15 cellular contexts compared by ENCODE assay signal in the genomic region with DNA sequence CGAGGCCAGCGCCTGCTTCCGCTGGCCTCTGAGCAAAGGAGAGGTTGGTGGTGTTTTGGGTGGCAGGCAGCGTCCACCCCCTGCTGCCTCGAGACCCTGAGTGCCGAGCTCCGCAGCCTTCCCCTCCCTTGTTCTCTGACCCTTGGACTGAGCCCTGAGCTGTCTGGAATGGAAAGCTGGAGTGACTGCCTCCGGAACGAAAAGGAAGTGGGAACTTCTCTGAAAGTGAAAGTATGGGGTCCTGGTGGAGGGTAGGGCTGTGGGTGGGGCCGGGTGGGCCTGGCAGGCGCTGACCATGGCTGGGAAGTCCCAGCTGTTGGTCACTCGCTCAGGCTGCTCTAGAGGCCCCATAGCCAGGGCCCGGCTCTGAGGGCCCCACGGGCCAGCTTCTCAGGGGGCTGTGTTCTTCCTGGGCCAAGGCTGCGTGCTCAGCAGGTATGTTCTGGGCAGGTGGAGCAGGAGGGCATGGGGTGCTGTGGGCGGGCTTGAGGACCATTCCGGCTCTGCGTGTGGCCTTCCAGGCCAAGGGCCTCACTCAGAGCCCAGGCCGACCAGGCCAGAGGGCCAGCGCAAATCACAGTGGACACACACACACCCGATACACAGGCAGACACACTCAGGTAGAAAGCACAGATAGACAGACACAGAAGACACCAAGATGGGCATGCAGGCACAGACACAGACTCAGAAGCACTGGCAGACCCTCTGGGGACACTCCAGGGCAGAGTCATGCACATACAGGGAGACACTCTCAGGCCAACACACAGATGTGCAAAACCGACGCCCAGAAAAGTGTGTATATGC. TPM values are rescaled to one million over a fixed set of nuclear protein-coding genes. Genes with fewer than 3 reads are reported as not detected.
DNase-seq lines count a peak whose midpoint lies in the region; ATAC-seq and TF ChIP-seq lines count a peak whose summit lies in the region.
"Had no signal": no experiment of that assay in that cellular context is flagged by ENCODE, and none has a peak within 500 bp of the region (broad histone marks: within the 10 kb centered on the region; RNA-seq: fewer than 3 reads in every experiment).

A gene (plus strand): TSS at position 320 of the 804 bp plus-strand sequence. CDS start 5,495 bp downstream, outside the sequence.

- H3K36me3 ChIP-seq in BLaER1, result no peaks in the 10 kb centered on the region
- no peaks in the 10 kb centered on the region for H3K36me3 ChIP-seq in rectal smooth muscle tissue (ENCODE audit: control insufficient read depth, insufficient read depth, low read length)

- H3K27me3 ChIP-seq in BLaER1 (no peaks in the 10 kb centered on the region), rectal smooth muscle tissue (ENCODE audit: control insufficient read depth, insufficient read depth, low read length) (no peaks in the 10 kb centered on the region)

- POLR2A ChIA-PET in HEK293T (lab: Yijun Ruan, JAX), result interaction anchor here (0.7 kb wide), 1 partner anchor 239 kb away, joined by 4 read pairs; a partner anchor contains a TSS

- TF ChIP-seq CTCF in chondrocyte (IDR thresholded peaks at IDR 0.05), result no peak

- DNase-seq in chondrocyte (ENCODE audit: low spot score), result no peak
- DNase-seq in left colon, result peak; percentile 58 to 78
- DNase-seq in activated T-helper 1 cell treated with anti-CD3 and anti-CD28 coated beads, Interleukin-12 subunit alpha, Interleukin-12 subunit beta, Interleukin-2, Interleukin-4 antibody, amounts not matched to agents 30 ng/mL and 10 ng/mL and 1 ng/mL, durations not matched to agents 14 hours and 24 hours and 36 hours (ENCODE audit: low spot score), result no peak
- DNase-seq in HEK293T (ENCODE audit: extremely low spot score), result no peak
- no peak for DNase-seq in NCI-H2227 treated with DMSO at 0.1 percent for 48 hours (lab: John Stamatoyannopoulos, UW)
- DNase-seq: activated CD8-positive, alpha-beta memory T cell treated with anti-CD3 and anti-CD28 coated beads for 24 hours; DND-41; foreskin melanocyte; NCI-H1417; NCI-H524 had no signal

- peak within 1 kb of the TSS; percentile 45 for H3K27ac Mint-ChIP-seq in chondrocyte (ENCODE audit: unreplicated experiment)
- H3K27ac Mint-ChIP-seq in activated T-helper 1 cell treated with anti-CD3 and anti-CD28 coated beads, Interleukin-12 subunit alpha, Interleukin-12 subunit beta, Interleukin-2, Interleukin-4 antibody, amounts not matched to agents 30 ng/mL and 10 ng/mL and 1 ng/mL, durations not matched to agents 14 hours and 24 hours and 36 hours, result no peak within 1 kb of the TSS
- H3K27ac Mint-ChIP-seq: activated naive CD4-positive, alpha-beta T cell treated with anti-CD3 and anti-CD28 coated beads, Interleukin-2, amount 50 U/mL, for 24 hours had no signal

- no peaks in the 10 kb centered on the region for H3K9me3 Mint-ChIP-seq in chondrocyte (ENCODE audit: low read depth)
- no peaks in the 10 kb centered on the region for H3K9me3 Mint-ChIP-seq in activated T-helper 1 cell treated with anti-CD3 and anti-CD28 coated beads, Interleukin-12 subunit alpha, Interleukin-12 subunit beta, Interleukin-2, Interleukin-4 antibody, amounts not matched to agents 30 ng/mL and 10 ng/mL and 1 ng/mL, durations not matched to agents 14 hours and 24 hours and 36 hours
- H3K9me3 Mint-ChIP-seq: activated naive CD4-positive, alpha-beta T cell treated with anti-CD3 and anti-CD28 coated beads, Interleukin-2, amount 50 U/mL, for 24 hours had no signal

- peak; percentile 79 for ATAC-seq in left colon
- ATAC-seq in HG03457 (IDR thresholded peaks at IDR 0.05; ENCODE audit: unreplicated experiment), result no peak

- H3K27me3 Mint-ChIP-seq in chondrocyte (ENCODE audit: low read depth), result peaks cover 5% of the 10 kb centered on the region
- H3K27me3 Mint-ChIP-seq in activated T-helper 1 cell treated with anti-CD3 and anti-CD28 coated beads, Interleukin-12 subunit alpha, Interleukin-12 subunit beta, Interleukin-2, Interleukin-4 antibody, amounts not matched to agents 30 ng/mL and 10 ng/mL and 1 ng/mL, durations not matched to agents 14 hours and 24 hours and 36 hours (ENCODE audit: insufficient read depth), result no peaks in the 10 kb centered on the region

- H3K9ac ChIP-seq in BLaER1, result no peak within 1 kb of the TSS
- peak within 1 kb of the TSS; percentile 57 for H3K9ac ChIP-seq in rectal smooth muscle tissue (ENCODE audit: low read length)

- H3K4me3 Mint-ChIP-seq in chondrocyte (ENCODE audit: unreplicated experiment), result no peak within 1 kb of the TSS
- no peak within 1 kb of the TSS for H3K4me3 Mint-ChIP-seq in activated T-helper 1 cell treated with anti-CD3 and anti-CD28 coated beads, Interleukin-12 subunit alpha, Interleukin-12 subunit beta, Interleukin-2, Interleukin-4 antibody, amounts not matched to agents 30 ng/mL and 10 ng/mL and 1 ng/mL, durations not matched to agents 14 hours and 24 hours and 36 hours
- H3K4me3 Mint-ChIP-seq: activated naive CD4-positive, alpha-beta T cell treated with anti-CD3 and anti-CD28 coated beads, Interleukin-2, amount 50 U/mL, for 24 hours had no signal

- H3K4me1 ChIP-seq in BLaER1 (peaks cover 38% of the 10 kb centered on the region), rectal smooth muscle tissue (ENCODE audit: control insufficient read depth, insufficient read depth, low read length) (no peaks in the 10 kb centered on the region)

- H3K27ac ChIP-seq in BLaER1 (no peak within 1 kb of the TSS), rectal smooth muscle tissue (ENCODE audit: low read depth, low read length) (peak within 1 kb of the TSS; percentile 67)

- no peaks in the 10 kb centered on the region for H4K20me1 ChIP-seq in BLaER1

- H3K4me3 ChIP-seq in BLaER1, result no peak within 1 kb of the TSS
- peak within 1 kb of the TSS; percentile 60 for H3K4me3 ChIP-seq in rectal smooth muscle tissue (ENCODE audit: low read length)

- no peaks in the 10 kb centered on the region for H3K9me3 ChIP-seq in BLaER1

- CTCF ChIA-PET in HEK293T (lab: Yijun Ruan, JAX), result interaction anchor here (2.6 kb wide), 1 partner anchor 11 kb away, joined by 14 read pairs; no protein-coding TSS in a partner anchor

- no peaks in the 10 kb centered on the region for H3K36me3 Mint-ChIP-seq in chondrocyte (ENCODE audit: low read depth)
- no peaks in the 10 kb centered on the region for H3K36me3 Mint-ChIP-seq in activated T-helper 1 cell treated with anti-CD3 and anti-CD28 coated beads, Interleukin-12 subunit alpha, Interleukin-12 subunit beta, Interleukin-2, Interleukin-4 antibody, amounts not matched to agents 30 ng/mL and 10 ng/mL and 1 ng/mL, durations not matched to agents 14 hours and 24 hours and 36 hours (ENCODE audit: low read depth)
- H3K36me3 Mint-ChIP-seq: activated naive CD4-positive, alpha-beta T cell treated with anti-CD3 and anti-CD28 coated beads, Interleukin-2, amount 50 U/mL, for 24 hours had no signal

- intact Hi-C loops in left colon (cut with DNase I, micrococcal nuclease), result no loop called here
- intact Hi-C loops in activated T-helper 1 cell treated with anti-CD3 and anti-CD28 coated beads, Interleukin-12 subunit alpha, Interleukin-12 subunit beta, Interleukin-2, Interleukin-4 antibody, amounts not matched to agents 30 ng/mL and 10 ng/mL and 1 ng/mL, durations not matched to agents 14 hours and 24 hours and 36 hours (cut with micrococcal nuclease), result no loop called here

- peak within 1 kb of the TSS; percentile 39 for H3K4me2 ChIP-seq in BLaER1

- H3K4me1 Mint-ChIP-seq in chondrocyte (ENCODE audit: low read depth), result no peaks in the 10 kb centered on the region
- H3K4me1 Mint-ChIP-seq in activated T-helper 1 cell treated with anti-CD3 and anti-CD28 coated beads, Interleukin-12 subunit alpha, Interleukin-12 subunit beta, Interleukin-2, Interleukin-4 antibody, amounts not matched to agents 30 ng/mL and 10 ng/mL and 1 ng/mL, durations not matched to agents 14 hours and 24 hours and 36 hours (ENCODE audit: low read depth), result no peaks in the 10 kb centered on the region
- H3K4me1 Mint-ChIP-seq: activated naive CD4-positive, alpha-beta T cell treated with anti-CD3 and anti-CD28 coated beads, Interleukin-2, amount 50 U/mL, for 24 hours had no signal

TF ChIP-seq in HEK293T, 16 proteins besides CTCF, POLR2A, EP300 and RAD21:
- TF ChIP-seq SUZ12 (IDR thresholded peaks at IDR 0.05) (no peak), ZNF384 (IDR thresholded peaks at IDR 0.05) (no peak), BHLHE40 (IDR thresholded peaks at IDR 0.05; ENCODE audit: borderline replicate concordance) (no peak), FOXA1 (IDR thresholded peaks at IDR 0.05) (no peak), FOXK2 (IDR thresholded peaks at IDR 0.05) (no peak), LEF1 (IDR thresholded peaks at IDR 0.05; ENCODE audit: borderline replicate concordance) (no peak), FOXM1 (IDR thresholded peaks at IDR 0.05; ENCODE audit: borderline replicate concordance) (no peak), SP1 (IDR thresholded peaks at IDR 0.05) (no peak)
- TF ChIP-seq, protein P1, sequence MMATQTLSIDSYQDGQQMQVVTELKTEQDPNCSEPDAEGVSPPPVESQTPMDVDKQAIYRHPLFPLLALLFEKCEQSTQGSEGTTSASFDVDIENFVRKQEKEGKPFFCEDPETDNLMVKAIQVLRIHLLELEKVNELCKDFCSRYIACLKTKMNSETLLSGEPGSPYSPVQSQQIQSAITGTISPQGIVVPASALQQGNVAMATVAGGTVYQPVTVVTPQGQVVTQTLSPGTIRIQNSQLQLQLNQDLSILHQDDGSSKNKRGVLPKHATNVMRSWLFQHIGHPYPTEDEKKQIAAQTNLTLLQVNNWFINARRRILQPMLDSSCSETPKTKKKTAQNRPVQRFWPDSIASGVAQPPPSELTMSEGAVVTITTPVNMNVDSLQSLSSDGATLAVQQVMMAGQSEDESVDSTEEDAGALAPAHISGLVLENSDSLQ (IDR thresholded peaks at IDR 0.05), result no peak

RNA-seq across cellular contexts. Expression of the gene that starts here (rescaled TPM):
- total RNA-seq in chondrocyte (not detected in 3 replicates), left colon (10 to 100 TPM; 13.5 to 27.4 TPM)
- total RNA-seq in activated T-helper 1 cell treated with anti-CD3 and anti-CD28 coated beads, Interleukin-12 subunit alpha, Interleukin-12 subunit beta, Interleukin-2, Interleukin-4 antibody, amounts not matched to agents 30 ng/mL and 10 ng/mL and 1 ng/mL, durations not matched to agents 14 hours and 24 hours and 36 hours, result not detected in 2 replicates
- total RNA-seq: pulmonary artery endothelial cell had no signal

Comparison
In these comparisons a context has a peak if more than half of its experiments do, and no peak if none do; other contexts are left out.
1. RNA of the gene that starts here (total RNA-seq): 13.5 to 27.4 TPM in left colon; not detected in chondrocyte and not detected in activated T-helper 1 cell treated with anti-CD3 and anti-CD28 coated beads, Interleukin-12 subunit alpha, Interleukin-12 subunit beta, Interleukin-2, Interleukin-4 antibody, amounts not matched to agents 30 ng/mL and 10 ng/mL and 1 ng/mL, durations not matched to agents 14 hours and 24 hours and 36 hours; every median in the first group is over 10 times any median in the second.
2. DNase-seq: peak in left colon (2 of 2); none in chondrocyte (single experiment), activated T-helper 1 cell treated with anti-CD3 and anti-CD28 coated beads, Interleukin-12 subunit alpha, Interleukin-12 subunit beta, Interleukin-2, Interleukin-4 antibody, amounts not matched to agents 30 ng/mL and 10 ng/mL and 1 ng/mL, durations not matched to agents 14 hours and 24 hours and 36 hours (single experiment), HEK293T (single experiment) and NCI-H2227 treated with DMSO at 0.1 percent for 48 hours (single experiment).